In the genomic region with DNA sequence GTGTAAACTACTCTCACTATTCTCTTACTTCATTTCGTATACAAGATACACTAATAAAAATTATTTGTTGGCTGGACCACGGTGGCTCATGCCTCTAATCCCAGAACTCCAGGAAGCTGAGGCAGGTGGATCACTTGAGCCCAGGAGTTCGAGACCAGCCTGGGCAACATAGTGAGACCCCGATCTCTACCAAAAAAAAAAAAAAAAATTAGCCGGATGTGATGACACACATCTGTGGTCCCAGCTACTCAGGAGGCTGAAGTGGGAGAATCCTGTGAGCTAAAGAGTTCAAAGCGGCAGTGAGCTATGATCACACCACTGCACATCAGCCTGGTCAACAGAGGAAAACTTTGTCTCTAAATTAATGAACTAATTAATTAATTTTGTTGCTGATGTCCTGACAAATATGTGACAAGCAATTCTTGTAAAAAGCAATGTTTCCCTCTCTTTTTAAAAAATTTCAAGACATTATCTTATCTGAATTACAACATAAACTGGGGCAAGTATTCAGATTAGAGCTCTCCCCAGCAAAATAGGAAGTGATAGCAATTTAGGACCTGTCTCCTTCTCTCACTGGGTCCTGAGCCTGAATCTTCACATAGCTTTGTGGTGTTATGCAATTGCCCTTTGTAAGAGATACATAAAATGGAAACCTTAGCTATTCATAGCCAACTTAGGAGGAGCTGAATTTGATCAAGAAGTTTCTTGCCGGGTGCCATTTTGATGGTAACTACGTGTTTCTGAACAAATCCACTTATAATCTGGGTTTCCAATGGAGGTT, we compare ENCODE assay signal across 20 cellular contexts. TPM values are rescaled to one million over a fixed set of nuclear protein-coding genes. Genes with fewer than 3 reads are reported as not detected.
DNase-seq lines count a peak whose midpoint lies in the region; ATAC-seq and TF ChIP-seq lines count a peak whose summit lies in the region.
"Had no signal": no experiment of that assay in that cellular context is flagged by ENCODE, and none has a peak within 500 bp of the region (broad histone marks: within the 10 kb centered on the region; RNA-seq: fewer than 3 reads in every experiment).

No MANE protein-coding gene starts in this region.

- ATAC-seq in activated CD8-positive, alpha-beta T cell treated with anti-CD3 and anti-CD28 coated beads, Interleukin-2, amount 10 ng/mL, durations not matched to agents 7 days and 5 days: peak; percentile 37
- peak; percentile 8 to 15 for ATAC-seq in naive thymus-derived CD8-positive, alpha-beta T cell
- ATAC-seq: lower lobe of right lung had no signal

- POLR2A ChIA-PET in activated CD8-positive, alpha-beta T cell treated with anti-CD3 and anti-CD28 coated beads, Interleukin-2, amount 10 ng/mL, durations not matched to agents 7 days and 5 days (lab: Charles Lee): interaction anchor here (0.6 to 2.7 kb wide), 13 partner anchors 9 to 423 kb away, joined by 3 to 12 read pairs (median 4); a partner anchor contains a TSS
- POLR2A ChIA-PET in naive thymus-derived CD8-positive, alpha-beta T cell (lab: Charles Lee): interaction anchor here (0.6 to 7.4 kb wide), 25 partner anchors 9 to 423 kb away, joined by 3 to 58 read pairs (median 6); a partner anchor contains a TSS

- CTCF ChIA-PET in activated CD8-positive, alpha-beta T cell treated with anti-CD3 and anti-CD28 coated beads, Interleukin-2, amount 10 ng/mL, durations not matched to agents 7 days and 5 days (lab: Charles Lee): interaction anchor here (0.7 to 7.2 kb wide), 25 partner anchors 9 to 408 kb away, joined by 3 to 79 read pairs (median 6); no protein-coding TSS in a partner anchor

- H3K4me3 Mint-ChIP-seq in T-helper 1 cell treated with Interleukin-12 subunit alpha and Interleukin-12 subunit beta and Interleukin-4 antibody, amounts not matched to agents 30 μg/mL and 1 μg/mL, for 36 hours: peak overlapping the region; percentile 44
- peak overlapping the region; percentile 68 for H3K4me3 Mint-ChIP-seq in activated CD8-positive, alpha-beta T cell treated with anti-CD3 and anti-CD28 coated beads, Interleukin-2, amount 10 ng/mL, durations not matched to agents 7 days and 5 days
- peak overlapping the region in 9 of 10 donors; percentile 45 to 89 (median 81) for H3K4me3 Mint-ChIP-seq in naive thymus-derived CD8-positive, alpha-beta T cell
- H3K4me3 Mint-ChIP-seq in chondrocyte (ENCODE audit: unreplicated experiment): no peak overlapping the region
- H3K4me3 Mint-ChIP-seq: CD14-positive monocyte had no signal

- H3K4me1 Mint-ChIP-seq in T-helper 1 cell treated with Interleukin-12 subunit alpha and Interleukin-12 subunit beta and Interleukin-4 antibody, amounts not matched to agents 30 μg/mL and 1 μg/mL, for 36 hours (ENCODE audit: low read depth): peaks cover 69% of the 10 kb centered on the region
- peaks cover 95% of the 10 kb centered on the region for H3K4me1 Mint-ChIP-seq in activated CD8-positive, alpha-beta T cell treated with anti-CD3 and anti-CD28 coated beads, Interleukin-2, amount 10 ng/mL, durations not matched to agents 7 days and 5 days (ENCODE audit: low read depth)
- peaks cover 42 to 96% (median 94%) of the 10 kb centered on the region in 4 donors for H3K4me1 Mint-ChIP-seq in naive thymus-derived CD8-positive, alpha-beta T cell
- no peaks in the 10 kb centered on the region for H3K4me1 Mint-ChIP-seq in chondrocyte (ENCODE audit: low read depth)

- DNase-seq in T-helper 1 cell: no peak
- peak; percentile 18 for DNase-seq in NCI-H69 (lab: John Stamatoyannopoulos, UW)
- DNase-seq in activated CD8-positive, alpha-beta T cell treated with anti-CD3 and anti-CD28 coated beads, Interleukin-2, amount 10 ng/mL, durations not matched to agents 7 days and 5 days: peak; percentile 50
- DNase-seq in naive thymus-derived CD8-positive, alpha-beta T cell: peak in 2 of 10 donors; percentile 34 to 40
- DNase-seq in activated effector memory CD4-positive, alpha-beta T cell treated with Interleukin-2 at 50 U/mL for 16 hours: no peak
- no peak for DNase-seq in COLO829 (ENCODE audit: low spot score)
- no peak for DNase-seq in chondrocyte (ENCODE audit: low spot score)
- DNase-seq: 8988T; central memory CD4-positive, alpha-beta T cell; foreskin melanocyte; lower lobe of right lung; NCI-H187; NCI-H524 treated with DMSO at 0.1 percent for 48 hours; spleen had no signal

- H3K36me3 Mint-ChIP-seq in T-helper 1 cell treated with Interleukin-12 subunit alpha and Interleukin-12 subunit beta and Interleukin-4 antibody, amounts not matched to agents 30 μg/mL and 1 μg/mL, for 36 hours (ENCODE audit: low read depth): peaks cover 31% of the 10 kb centered on the region
- H3K36me3 Mint-ChIP-seq in activated CD8-positive, alpha-beta T cell treated with anti-CD3 and anti-CD28 coated beads, Interleukin-2, amount 10 ng/mL, durations not matched to agents 7 days and 5 days (ENCODE audit: low read depth): peaks cover 79% of the 10 kb centered on the region
- peaks cover 0 to 48% (median 6%) of the 10 kb centered on the region in 3 donors for H3K36me3 Mint-ChIP-seq in naive thymus-derived CD8-positive, alpha-beta T cell
- no peaks in the 10 kb centered on the region for H3K36me3 Mint-ChIP-seq in chondrocyte (ENCODE audit: low read depth)
- H3K36me3 Mint-ChIP-seq: CD14-positive monocyte had no signal

- no peaks in the 10 kb centered on the region for H3K27me3 Mint-ChIP-seq in T-helper 1 cell treated with Interleukin-12 subunit alpha and Interleukin-12 subunit beta and Interleukin-4 antibody, amounts not matched to agents 30 μg/mL and 1 μg/mL, for 36 hours (ENCODE audit: low read depth)
- H3K27me3 Mint-ChIP-seq in activated CD8-positive, alpha-beta T cell treated with anti-CD3 and anti-CD28 coated beads, Interleukin-2, amount 10 ng/mL, durations not matched to agents 7 days and 5 days (ENCODE audit: low read depth): no peaks in the 10 kb centered on the region
- H3K27me3 Mint-ChIP-seq in naive thymus-derived CD8-positive, alpha-beta T cell: no peaks in the 10 kb centered on the region
- H3K27me3 Mint-ChIP-seq in chondrocyte (ENCODE audit: low read depth): peaks cover 3% of the 10 kb centered on the region

- H3K9me3 Mint-ChIP-seq in T-helper 1 cell treated with Interleukin-12 subunit alpha and Interleukin-12 subunit beta and Interleukin-4 antibody, amounts not matched to agents 30 μg/mL and 1 μg/mL, for 36 hours: no peaks in the 10 kb centered on the region
- H3K9me3 Mint-ChIP-seq in activated CD8-positive, alpha-beta T cell treated with anti-CD3 and anti-CD28 coated beads, Interleukin-2, amount 10 ng/mL, durations not matched to agents 7 days and 5 days (ENCODE audit: insufficient read depth): no peaks in the 10 kb centered on the region
- no peaks in the 10 kb centered on the region for H3K9me3 Mint-ChIP-seq in naive thymus-derived CD8-positive, alpha-beta T cell
- H3K9me3 Mint-ChIP-seq in chondrocyte (ENCODE audit: low read depth): no peaks in the 10 kb centered on the region

- peak overlapping the region; percentile 70 for H3K27ac Mint-ChIP-seq in T-helper 1 cell treated with Interleukin-12 subunit alpha and Interleukin-12 subunit beta and Interleukin-4 antibody, amounts not matched to agents 30 μg/mL and 1 μg/mL, for 36 hours
- peak overlapping the region; percentile 88 for H3K27ac Mint-ChIP-seq in activated CD8-positive, alpha-beta T cell treated with anti-CD3 and anti-CD28 coated beads, Interleukin-2, amount 10 ng/mL, durations not matched to agents 7 days and 5 days
- peak overlapping the region in 6 of 10 donors; percentile 95 to 99 (median 98) for H3K27ac Mint-ChIP-seq in naive thymus-derived CD8-positive, alpha-beta T cell
- H3K27ac Mint-ChIP-seq in chondrocyte (ENCODE audit: unreplicated experiment): no peak overlapping the region

- no peak for TF ChIP-seq CTCF in chondrocyte (IDR thresholded peaks at IDR 0.05)

RNA-seq across cellular contexts. Expression of a gene that starts 17.6 kb away (rescaled TPM):
- 1 to 10 TPM; 8.6 to 8.7 TPM for total RNA-seq in activated CD8-positive, alpha-beta T cell treated with anti-CD3 and anti-CD28 coated beads, Interleukin-2, amount 10 ng/mL, durations not matched to agents 7 days and 5 days
- 10 to 100 TPM; 11.8 to 14.2 TPM for total RNA-seq in naive thymus-derived CD8-positive, alpha-beta T cell
- 1 to 10 TPM; 1.5 to 3.5 (median 2.8) TPM for polyA plus RNA-seq in naive thymus-derived CD8-positive, alpha-beta T cell
- total RNA-seq in chondrocyte: not detected in 3 replicates
- total RNA-seq: G401, LHCN-M2, prostate gland, subcutaneous adipose tissue had no signal

RNA-seq across cellular contexts. Expression of a gene that starts 41.7 kb away (rescaled TPM):
- total RNA-seq in activated CD8-positive, alpha-beta T cell treated with anti-CD3 and anti-CD28 coated beads, Interleukin-2, amount 10 ng/mL, durations not matched to agents 7 days and 5 days: 100 to 1,000 TPM; 235 to 239 TPM
- 100 to 1,000 TPM; 202 TPM for total RNA-seq in naive thymus-derived CD8-positive, alpha-beta T cell
- 100 to 1,000 TPM in 2 of 3 donors, 10 to 100 TPM in 1; 88.3 to 176 (median 133) TPM for polyA plus RNA-seq in naive thymus-derived CD8-positive, alpha-beta T cell
- 0.24 TPM in 1 of 3 replicates, not detected in the others for total RNA-seq in chondrocyte
- total RNA-seq: LHCN-M2 had no signal

RNA-seq across cellular contexts. Expression of a gene that starts 49.1 kb away (rescaled TPM):
- under 1 TPM in 1 of 2 experiments, not detected in 1; 0.11 TPM for total RNA-seq in activated CD8-positive, alpha-beta T cell treated with anti-CD3 and anti-CD28 coated beads, Interleukin-2, amount 10 ng/mL, durations not matched to agents 7 days and 5 days
- total RNA-seq in naive thymus-derived CD8-positive, alpha-beta T cell: under 1 TPM; 0.26 to 0.36 TPM
- under 1 TPM; 0.20 to 0.41 (median 0.38) TPM for polyA plus RNA-seq in naive thymus-derived CD8-positive, alpha-beta T cell
- not detected in 3 replicates for total RNA-seq in chondrocyte
- total RNA-seq: G401, LHCN-M2, lower lobe of right lung had no signal
- polyA plus RNA-seq: CD14-positive monocyte had no signal

RNA-seq across cellular contexts. Expression of a gene that starts 52.1 kb away (rescaled TPM):
- under 1 TPM; 0.03 to 0.11 TPM for total RNA-seq in activated CD8-positive, alpha-beta T cell treated with anti-CD3 and anti-CD28 coated beads, Interleukin-2, amount 10 ng/mL, durations not matched to agents 7 days and 5 days
- total RNA-seq in naive thymus-derived CD8-positive, alpha-beta T cell: 1 to 10 TPM in 1 of 2 experiments, under 1 TPM in 1; 0.41 to 1.2 TPM
- polyA plus RNA-seq in naive thymus-derived CD8-positive, alpha-beta T cell: under 1 TPM in 2 of 3 donors, not detected in 1; 0.01 to 0.02 TPM
- total RNA-seq in chondrocyte: 0.22 TPM in 1 of 3 replicates, not detected in the others
- total RNA-seq: LHCN-M2 had no signal

Comparison
In these comparisons a context has a peak if more than half of its experiments do, and no peak if none do; other contexts are left out.
1. DNase-seq: peak in NCI-H69 (single experiment) and activated CD8-positive, alpha-beta T cell treated with anti-CD3 and anti-CD28 coated beads, Interleukin-2, amount 10 ng/mL, durations not matched to agents 7 days and 5 days (single experiment); none in T-helper 1 cell (0 of 5), activated effector memory CD4-positive, alpha-beta T cell treated with Interleukin-2 at 50 U/mL for 16 hours (single experiment), COLO829 (single experiment) and chondrocyte (single experiment).
2. RNA of a gene that starts 41.7 kb away (total RNA-seq): 235 to 239 TPM in activated CD8-positive, alpha-beta T cell treated with anti-CD3 and anti-CD28 coated beads, Interleukin-2, amount 10 ng/mL, durations not matched to agents 7 days and 5 days and 202 TPM in naive thymus-derived CD8-positive, alpha-beta T cell; 0.24 TPM in chondrocyte; every median in the first group is over 100 times any median in the second.